Comparison of ENCODE assay signal across 8 cellular contexts in genomic region chr19:37691881-37692504, GRCh38. TPM values are rescaled to one million over a fixed set of nuclear protein-coding genes. Genes with fewer than 3 reads are reported as not detected.
DNase-seq lines count a peak whose midpoint lies in the region; ATAC-seq lines count a peak whose summit lies in the region.

No MANE protein-coding gene starts in this region.

- DNase-seq in DMS114 treated with DMSO at 0.1 percent for 48 hours (lab: John Stamatoyannopoulos, UW; ENCODE audit: unreplicated experiment) (peak; percentile 90), NCI-H128 (lab: John Stamatoyannopoulos, UW; ENCODE audit: unreplicated experiment) (peak; percentile 67), dermis blood vessel endothelial cell (peak; percentile 92), left lobe of liver (ENCODE audit: low spot score) (peak; percentile 52), DMS153 treated with DMSO at 0.1 percent for 48 hours (lab: John Stamatoyannopoulos, UW; ENCODE audit: unreplicated experiment) (no peak)
- DNase-seq in activated CD4-positive, alpha-beta T cell treated with anti-CD3 and anti-CD28 coated beads, Interleukin-2, amount 50 U/mL, for 48 hours = peak; percentile 78 to 83
- peak; percentile 37 to 51 for DNase-seq in stimulated activated CD4-positive, alpha-beta T cell treated with anti-CD3 and anti-CD28 coated beads, Interleukin-1b, Interleukin-23, amount 100 ng/mL, for 1 hour (ENCODE audit: low read depth in 2 of 2)

- peak; percentile 77 for ATAC-seq in left lobe of liver
- ATAC-seq in HG03342 (IDR thresholded peaks at IDR 0.05; ENCODE audit: unreplicated experiment) = no peak

RNA-seq across cellular contexts. Expression of gene ZNF607, which starts 27.6 kb away (rescaled TPM):
- total RNA-seq in dermis blood vessel endothelial cell (4.6 and 4.8 TPM in 2 replicates), left lobe of liver (1.1 TPM)

RNA-seq across cellular contexts. Expression of gene ZFP30, which starts 36.7 kb away (rescaled TPM):
- total RNA-seq in dermis blood vessel endothelial cell (14.8 and 23.3 TPM in 2 replicates), left lobe of liver (4.1 TPM)
